In genomic region chr5:97046270-97046982, GRCh38 we compare ENCODE assay signal across 14 cellular contexts.
DNase-seq lines count a peak whose midpoint lies in the region; ATAC-seq, FAIRE-seq and TF ChIP-seq lines count a peak whose summit lies in the region.
"Had no signal": no experiment of that assay in that cellular context is flagged by ENCODE, and none has a peak within 500 bp of the region (broad histone marks: within the 10 kb centered on the region; RNA-seq: fewer than 3 reads in every experiment).

No MANE protein-coding gene starts in this region.

- TF ChIP-seq CTCF in GM12873 (IDR thresholded peaks at IDR 0.05; ENCODE audit: insufficient read depth, low read depth, low read length, missing control alignments) (peak; percentile 8), PC-3 (conservative IDR thresholded peaks at IDR 0.05; ENCODE audit: low read depth, low read length) (peak; percentile 23; the same call in 1 of the 2 replicates), fibroblast of lung (conservative IDR thresholded peaks at IDR 0.05 in 1 of 2, IDR thresholded peaks at IDR 0.05 in 1 of 2; ENCODE audit: low read depth in 1 of 2, low read length in 2 of 2) (no peak)

- H4K20me1 ChIP-seq in PC-3 (ENCODE audit: low read length) (no peaks in the 10 kb centered on the region), fibroblast of lung (ENCODE audit: control insufficient read depth, extremely low read depth, insufficient read depth, low read length) (no peaks in the 10 kb centered on the region)

- H3K27me3 ChIP-seq in PC-3 (ENCODE audit: low read length), result no peaks in the 10 kb centered on the region
- peaks cover 8% of the 10 kb centered on the region for H3K27me3 ChIP-seq in fibroblast of lung (ENCODE audit: control insufficient read depth, insufficient read depth, low read length)
- H3K27me3 ChIP-seq: heart left ventricle, suprapubic skin had no signal

- no peaks in the 10 kb centered on the region for H3K9me2 ChIP-seq in PC-3 (replicated peaks; ENCODE audit: low read length)

- H3K4me2 ChIP-seq in PC-3 (ENCODE audit: low read length), result no peak overlapping the region
- H3K4me2 ChIP-seq in fibroblast of lung (ENCODE audit: extremely low read depth, insufficient read depth, low read length), result no peak overlapping the region

- H3K9me3 ChIP-seq in PC-3 (ENCODE audit: low read length) (no peaks in the 10 kb centered on the region), fibroblast of lung (ENCODE audit: control insufficient read depth, insufficient read depth, low read depth, low read length) (no peaks in the 10 kb centered on the region)
- H3K9me3 ChIP-seq: heart left ventricle, prostate gland, suprapubic skin had no signal

- FAIRE-seq in GM19239 (lab: Jason Lieb, UNC), result no peak

- H2AFZ ChIP-seq in PC-3 (ENCODE audit: low read length) (no peak overlapping the region), fibroblast of lung (ENCODE audit: low read length) (no peak overlapping the region)

- H3K79me2 ChIP-seq in PC-3 (ENCODE audit: low read length), result no peaks in the 10 kb centered on the region
- no peaks in the 10 kb centered on the region for H3K79me2 ChIP-seq in fibroblast of lung (ENCODE audit: control insufficient read depth, insufficient read depth, low read length)

- H3K9ac ChIP-seq in PC-3 (ENCODE audit: low read length) (no peak overlapping the region), fibroblast of lung (ENCODE audit: insufficient read depth, low read length) (no peak overlapping the region)

- intact Hi-C loops in PC-3 (cut with micrococcal nuclease), result loop anchor here (10.0 kb wide), 1 partner anchor 292 kb away; no protein-coding TSS in a partner anchor

- H3K4me3 ChIP-seq in PC-3 (ENCODE audit: low read length), result no peak overlapping the region
- H3K4me3 ChIP-seq in fibroblast of lung (replicated peaks in 1 of 4; ENCODE audit: control extremely low read depth in 1 of 4, insufficient read depth in 1 of 4, low read depth in 3 of 4, low read length in 4 of 4), result no peak overlapping the region
- H3K4me3 ChIP-seq: heart left ventricle, prostate gland, suprapubic skin had no signal

- ATAC-seq in PC-3, result peak; percentile 55
- ATAC-seq in HG02970 (IDR thresholded peaks at IDR 0.05; ENCODE audit: low FRiP score, unreplicated experiment), result no peak
- ATAC-seq in HG03342 (IDR thresholded peaks at IDR 0.05; ENCODE audit: unreplicated experiment), result no peak
- ATAC-seq: heart left ventricle had no signal

- H3K27ac ChIP-seq in PC-3 (ENCODE audit: low read length) (no peak overlapping the region), fibroblast of lung (ENCODE audit: insufficient read depth, low read length) (no peak overlapping the region)
- H3K27ac ChIP-seq: heart left ventricle, HL-60, prostate gland, suprapubic skin had no signal

- H3F3A ChIP-seq in PC-3 (ENCODE audit: low read length, unreplicated experiment), result no peaks in the 10 kb centered on the region

- DNase-seq in A172 (ENCODE audit: low spot score), result peak; percentile 5
- DNase-seq in PC-3, result peak; percentile 22
- peak; percentile 15 to 40 for DNase-seq in fibroblast of lung (ENCODE audit: low read depth in 2 of 2)
- no peak for DNase-seq in GM19239 (ENCODE audit: insufficient read length, low spot score)
- DNase-seq in GF-D8 (lab: John Stamatoyannopoulos, UW), result no peak
- DNase-seq: activated B cell treated with CpG ODN at 0.5 μM for 24 hours, heart left ventricle, NCI-H2029 had no signal

- POLR2A ChIA-PET in PC-3 (lab: Charles Lee; ENCODE audit: unreplicated experiment), result interaction anchor here (0.5 kb wide), 1 partner anchor 272 kb away, joined by 3 read pairs; no protein-coding TSS in a partner anchor

- no peaks in the 10 kb centered on the region for H3K4me1 ChIP-seq in PC-3 (ENCODE audit: insufficient read depth, low read length)
- H3K4me1 ChIP-seq in fibroblast of lung (ENCODE audit: control insufficient read depth, extremely low read depth, insufficient read depth, low read length), result no peaks in the 10 kb centered on the region
- H3K4me1 ChIP-seq: prostate gland, suprapubic skin had no signal

- CTCF ChIA-PET in PC-3 (lab: Charles Lee), result interaction anchor here (0.6 to 1.0 kb wide), 2 partner anchors 49 to 178 kb away, joined by 3 to 4 read pairs; no protein-coding TSS in a partner anchor

- no TSS peak for BruUV-seq in PC-3 (replicated peaks; lab: Mats Ljungman, UMichigan)

- H3K36me3 ChIP-seq in PC-3 (ENCODE audit: low read depth, low read length), result no peaks in the 10 kb centered on the region
- H3K36me3 ChIP-seq in fibroblast of lung (ENCODE audit: control insufficient read depth, insufficient read depth, low read length), result no peaks in the 10 kb centered on the region
- H3K36me3 ChIP-seq: heart left ventricle, prostate gland, suprapubic skin had no signal

Comparison
In these comparisons a context has a peak if more than half of its experiments do, and no peak if none do; other contexts are left out.
1. DNase-seq: peak in A172 (single experiment), PC-3 (single experiment) and fibroblast of lung (2 of 2); none in GM19239 (single experiment) and GF-D8 (single experiment).
2. CTCF ChIP-seq: peak in GM12873 (single experiment) and PC-3 (single experiment); none in fibroblast of lung (0 of 2).